Comparison of ENCODE assay signal across 12 cellular contexts in the genomic region with DNA sequence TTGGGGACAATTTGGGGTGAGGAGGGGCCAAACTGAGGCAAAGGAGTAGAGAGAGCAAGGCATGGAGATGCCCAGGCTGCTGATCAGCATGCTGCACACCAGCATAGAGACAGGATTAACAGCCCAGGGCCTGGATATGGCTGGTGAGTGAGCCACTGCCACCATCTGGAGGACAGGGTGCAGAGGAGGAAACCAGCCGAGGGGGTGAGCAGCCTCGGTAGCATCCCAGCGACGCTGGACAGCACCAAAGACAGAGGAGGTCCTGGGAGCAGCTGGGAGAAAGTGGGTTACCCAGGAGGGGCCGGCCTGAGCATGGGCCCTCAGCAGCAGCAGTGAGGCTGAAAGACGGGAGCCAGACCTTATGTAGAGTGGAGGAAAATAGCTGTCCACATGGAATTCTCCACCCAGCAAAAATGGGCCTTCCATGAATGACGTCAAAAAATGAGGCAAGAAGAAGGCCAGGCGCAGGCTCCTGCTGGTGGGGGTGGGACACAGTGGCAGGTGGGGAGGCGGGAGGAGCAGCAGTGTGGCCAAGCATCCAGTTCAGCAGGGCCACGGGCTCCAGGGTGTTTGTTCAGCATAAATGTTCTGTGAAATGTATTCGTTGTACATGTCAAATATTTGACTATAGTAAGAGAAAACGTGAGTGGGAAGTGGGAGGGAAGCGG. TPM values are rescaled to one million over a fixed set of nuclear protein-coding genes. Genes with fewer than 3 reads are reported as not detected.
A peak's percentile ranks its signal among the peaks of the same experiment; 100 is the strongest.
DNase-seq lines count a peak whose midpoint lies in the region; ATAC-seq and TF ChIP-seq lines count a peak whose summit lies in the region.
"Had no signal": no experiment of that assay in that cellular context is flagged by ENCODE, and none has a peak within 500 bp of the region (broad histone marks: within the 10 kb centered on the region; RNA-seq: fewer than 3 reads in every experiment).

No MANE protein-coding gene starts in this region.

- no peak overlapping the region for H3K27ac Mint-ChIP-seq in chondrocyte (ENCODE audit: unreplicated experiment)
- H3K27ac Mint-ChIP-seq: activated CD4-positive, alpha-beta memory T cell treated with anti-CD3 and anti-CD28 coated beads for 36 hours had no signal

- H3K36me3 ChIP-seq in osteoblast (ENCODE audit: insufficient read depth, low read length): no peaks in the 10 kb centered on the region
- H3K36me3 ChIP-seq: tibial artery had no signal

- DNase-seq in NCI-H2227 (lab: John Stamatoyannopoulos, UW; ENCODE audit: unreplicated experiment) (peak; percentile 28), NCI-H2227 treated with DMSO at 0.1 percent for 48 hours (lab: John Stamatoyannopoulos, UW) (no peak), Kasumi-1 (lab: John Stamatoyannopoulos, UW) (peak; percentile 82 to 86), chondrocyte (ENCODE audit: low spot score) (no peak), osteoblast (ENCODE audit: insufficient read length, low spot score, missing footprints) (peak; percentile 86), H4 (ENCODE audit: low spot score) (no peak)
- no peak for DNase-seq in activated CD4-positive, CD25-positive, alpha-beta regulatory T cell treated with anti-CD3 and anti-CD28 coated beads, Interleukin-2, amount 50 U/mL, for 72 hours
- DNase-seq: activated CD4-positive, alpha-beta memory T cell treated with anti-CD3 and anti-CD28 coated beads for 36 hours; GOT3; stimulated activated CD4-positive, alpha-beta T cell treated with anti-CD3 and anti-CD28 coated beads, Interleukin-2, amount 100 ng/mL, for 24 hours; tibial artery had no signal

- no peaks in the 10 kb centered on the region for H3K27me3 ChIP-seq in osteoblast (ENCODE audit: insufficient read depth, low read length)

- no peak overlapping the region for H2AFZ ChIP-seq in osteoblast (ENCODE audit: low read length)

- TF ChIP-seq CTCF in chondrocyte (IDR thresholded peaks at IDR 0.05) (peak; percentile 55), osteoblast (IDR thresholded peaks at IDR 0.05; ENCODE audit: extremely low read depth, low read depth, low read length) (no peak)

- no peak for ATAC-seq in GM19395 (IDR thresholded peaks at IDR 0.05; ENCODE audit: unreplicated experiment)

- H3K4me3 ChIP-seq in osteoblast (ENCODE audit: insufficient read depth, low read length): no peak overlapping the region
- H3K4me3 ChIP-seq: tibial artery had no signal

- H3K79me2 ChIP-seq in osteoblast (ENCODE audit: insufficient read depth, low read length): no peaks in the 10 kb centered on the region

- no peaks in the 10 kb centered on the region for H4K20me1 ChIP-seq in osteoblast (ENCODE audit: insufficient read depth, low read length)

- no peak overlapping the region for H3K4me3 Mint-ChIP-seq in chondrocyte (ENCODE audit: unreplicated experiment)
- H3K4me3 Mint-ChIP-seq: activated CD4-positive, alpha-beta memory T cell treated with anti-CD3 and anti-CD28 coated beads for 36 hours had no signal

- no peak overlapping the region for H3K4me2 ChIP-seq in osteoblast (ENCODE audit: insufficient read depth, low read length)

- no peaks in the 10 kb centered on the region for H3K36me3 Mint-ChIP-seq in chondrocyte (ENCODE audit: low read depth)
- H3K36me3 Mint-ChIP-seq: activated CD4-positive, alpha-beta memory T cell treated with anti-CD3 and anti-CD28 coated beads for 36 hours had no signal

- no peaks in the 10 kb centered on the region for H3K4me1 Mint-ChIP-seq in chondrocyte (ENCODE audit: low read depth)

- no peak overlapping the region for H3K27ac ChIP-seq in osteoblast (ENCODE audit: low read depth, low read length)
- H3K27ac ChIP-seq: tibial artery had no signal

- no peaks in the 10 kb centered on the region for H3K9me3 Mint-ChIP-seq in chondrocyte (ENCODE audit: low read depth)
- H3K9me3 Mint-ChIP-seq: activated CD4-positive, alpha-beta memory T cell treated with anti-CD3 and anti-CD28 coated beads for 36 hours had no signal

- no peaks in the 10 kb centered on the region for H3K9me3 ChIP-seq in osteoblast (ENCODE audit: low read depth, low read length)
- H3K9me3 ChIP-seq: tibial artery had no signal

- no peaks in the 10 kb centered on the region for H3K4me1 ChIP-seq in osteoblast (ENCODE audit: insufficient read depth, low read length)
- H3K4me1 ChIP-seq: tibial artery had no signal

- H3K27me3 Mint-ChIP-seq in chondrocyte (ENCODE audit: low read depth): peaks cover 46% of the 10 kb centered on the region

RNA-seq across cellular contexts. Expression of gene RET, which starts 16.7 kb away (rescaled TPM):
- total RNA-seq in chondrocyte: 0.12 to 0.18 TPM in 2 of 3 replicates, not detected in the other
- total RNA-seq in osteoblast: under 0.01 TPM in 2 replicates
- 0.04 TPM in 1 of 2 replicates, not detected in the other for total RNA-seq in H4 (2014; rRNA removed; shearing (Covaris generic))

RNA-seq across cellular contexts. Expression of gene CSGALNACT2, which starts 44.7 kb away (rescaled TPM):
- 29.8 to 38.7 TPM (median 38.2 TPM) in 3 replicates for total RNA-seq in chondrocyte
- total RNA-seq in osteoblast: 31.8 and 37.7 TPM in 2 replicates
- total RNA-seq in H4 (2014; rRNA removed; shearing (Covaris generic)): 1.6 and 3.9 TPM in 2 replicates

Comparison
In these comparisons a context has a peak if more than half of its experiments do, and no peak if none do; other contexts are left out.
1. DNase-seq: peak in NCI-H2227 (single experiment), Kasumi-1 (2 of 2) and osteoblast (single experiment); none in NCI-H2227 treated with DMSO at 0.1 percent for 48 hours (single experiment), chondrocyte (single experiment), activated CD4-positive, CD25-positive, alpha-beta regulatory T cell treated with anti-CD3 and anti-CD28 coated beads, Interleukin-2, amount 50 U/mL, for 72 hours (single experiment) and H4 (single experiment).